In genomic region chr18:12327510-12328178, GRCh38 we compare ENCODE assay signal across 8 cellular contexts. TPM values are rescaled to one million over a fixed set of nuclear protein-coding genes. Genes with fewer than 3 reads are reported as not detected.
DNase-seq lines count a peak whose midpoint lies in the region; ATAC-seq and TF ChIP-seq lines count a peak whose summit lies in the region.

No MANE protein-coding gene starts in this region.

- no peak overlapping the region for H2BK5ac ChIP-seq in mesendoderm (ENCODE audit: low read length)

- peaks cover 12% of the 10 kb centered on the region for H3K4me1 Mint-ChIP-seq in activated CD4-positive, alpha-beta T cell treated with anti-CD3 and anti-CD28 coated beads, Interleukin-2, amount 10 ng/mL, durations not matched to agents 7 days and 5 days

- H2AK5ac ChIP-seq in mesendoderm (ENCODE audit: low read length) = no peak overlapping the region

- no CpG with 5 or more reads among the region's 11 CpGs for WGBS in mesendoderm (ENCODE audit: extremely low coverage, insufficient coverage, low lambda C conversion rate)

- peaks cover 2% of the 10 kb centered on the region for H3K79me1 ChIP-seq in mesendoderm (ENCODE audit: low read length)

- H3K27me3 Mint-ChIP-seq in activated CD4-positive, alpha-beta T cell treated with anti-CD3 and anti-CD28 coated beads, Interleukin-2, amount 10 ng/mL, durations not matched to agents 7 days and 5 days = no peaks in the 10 kb centered on the region

- no peak for ATAC-seq in GM18505 (IDR thresholded peaks at IDR 0.05; ENCODE audit: unreplicated experiment)

- no peak overlapping the region for H4K8ac ChIP-seq in mesendoderm (ENCODE audit: low read depth, low read length)

- H3K4ac ChIP-seq in mesendoderm (ENCODE audit: low read depth, low read length) = no peak overlapping the region

- H2BK120ac ChIP-seq in mesendoderm (ENCODE audit: low read depth, low read length) = no peak overlapping the region

- H3K27ac ChIP-seq in mesendoderm (ENCODE audit: low read depth, low read length) = no peak overlapping the region

- H3K9me3 Mint-ChIP-seq in activated CD4-positive, alpha-beta T cell treated with anti-CD3 and anti-CD28 coated beads, Interleukin-2, amount 10 ng/mL, durations not matched to agents 7 days and 5 days = no peaks in the 10 kb centered on the region

- POLR2A ChIA-PET in activated CD4-positive, alpha-beta T cell treated with anti-CD3 and anti-CD28 coated beads, Interleukin-2, amount 10 ng/mL, durations not matched to agents 7 days and 5 days (lab: Charles Lee) = no interaction called here

- H3K18ac ChIP-seq in mesendoderm (ENCODE audit: low read length) = no peak overlapping the region

- no peak for TF ChIP-seq POLR2A in GM18505 (IDR thresholded peaks at IDR 0.05; ENCODE audit: borderline replicate concordance, extremely low read depth, insufficient read depth, insufficient read length)

- H3K4me3 ChIP-seq in mesendoderm (ENCODE audit: low read length) = no peak overlapping the region

- no peaks in the 10 kb centered on the region for H3K79me2 ChIP-seq in mesendoderm (ENCODE audit: control insufficient read depth, insufficient read depth, low read length)

- no peak overlapping the region for H3K56ac ChIP-seq in mesendoderm (ENCODE audit: low read length)

- peak overlapping the region; percentile 31 for H3K27ac Mint-ChIP-seq in activated CD4-positive, alpha-beta T cell treated with anti-CD3 and anti-CD28 coated beads, Interleukin-2, amount 10 ng/mL, durations not matched to agents 7 days and 5 days

- peaks cover 12% of the 10 kb centered on the region for H3K36me3 ChIP-seq in mesendoderm (ENCODE audit: control insufficient read depth, insufficient read depth, low read length)

- no peaks in the 10 kb centered on the region for H3K4me1 ChIP-seq in mesendoderm (ENCODE audit: control insufficient read depth, low read depth, low read length)

- no peak overlapping the region for H3K4me2 ChIP-seq in mesendoderm (ENCODE audit: low read length)

- H3K4me3 Mint-ChIP-seq in activated CD4-positive, alpha-beta T cell treated with anti-CD3 and anti-CD28 coated beads, Interleukin-2, amount 10 ng/mL, durations not matched to agents 7 days and 5 days = no peak overlapping the region

- H3K36me3 Mint-ChIP-seq in activated CD4-positive, alpha-beta T cell treated with anti-CD3 and anti-CD28 coated beads, Interleukin-2, amount 10 ng/mL, durations not matched to agents 7 days and 5 days (ENCODE audit: low read depth) = peaks cover 24% of the 10 kb centered on the region

- no peak overlapping the region for H4K5ac ChIP-seq in mesendoderm (ENCODE audit: low read length)

- H2BK15ac ChIP-seq in mesendoderm (replicated peaks; ENCODE audit: low read depth) = no peak overlapping the region

- H3K23ac ChIP-seq in mesendoderm (ENCODE audit: low read length) = no peak overlapping the region

- in situ Hi-C loops in G401 (cut with HindIII; ENCODE audit: low sequenced_read_pairs) = no loop called here

- H3K9ac ChIP-seq in mesendoderm (ENCODE audit: low read length) = no peak overlapping the region

- DNase-seq in G401 (ENCODE audit: low spot score) (peak; percentile 55), HCEC 1CT (peak; percentile 85), NCI-H524 (lab: John Stamatoyannopoulos, UW) (peak; percentile 29 to 64), mesendoderm (peak; percentile 93)
- DNase-seq in activated CD4-positive, alpha-beta T cell treated with anti-CD3 and anti-CD28 coated beads, Interleukin-2, amount 10 ng/mL, durations not matched to agents 7 days and 5 days = peak; percentile 80
- DNase-seq in effector CD8-positive, alpha-beta T cell (lab: John Stamatoyannopoulos, UW) = peak; percentile 40
- DNase-seq in stimulated activated CD8-positive, alpha-beta memory T cell treated with anti-CD3 and anti-CD28 coated beads, Interleukin-4, amount 100 ng/mL, for 4 hours (ENCODE audit: low read depth in 2 of 2, low spot score in 1 of 2) = peak; percentile 45 to 52

- CTCF ChIA-PET in activated CD4-positive, alpha-beta T cell treated with anti-CD3 and anti-CD28 coated beads, Interleukin-2, amount 10 ng/mL, durations not matched to agents 7 days and 5 days (lab: Charles Lee) = interaction anchor here (0.5 to 1.9 kb wide), 23 partner anchors 9 to 391 kb away, joined by 3 to 14 read pairs (median 3); partner anchors contain the start of gene AFG3L2

- no peaks in the 10 kb centered on the region for H3K27me3 ChIP-seq in mesendoderm (ENCODE audit: insufficient read depth, low read length, poor library complexity)

RNA-seq across cellular contexts. Expression of gene TUBB6, which starts 19.6 kb away (rescaled TPM):
- total RNA-seq in G401 (2014; rRNA removed; shearing (Covaris generic)) = 734 and 738 TPM in 2 replicates
- 1 to 10 TPM in 1 of 2 experiments, under 1 TPM in 1; 0.69 to 1.2 TPM for total RNA-seq in activated CD4-positive, alpha-beta T cell treated with anti-CD3 and anti-CD28 coated beads, Interleukin-2, amount 10 ng/mL, durations not matched to agents 7 days and 5 days
- polyA plus RNA-seq in mesendoderm (2013, experiment 1 of 2) = 142 TPM
- polyA plus RNA-seq in mesendoderm (2013, experiment 2 of 2) = 147 TPM

RNA-seq across cellular contexts. Expression of gene AFG3L2, which starts 49.4 kb away (rescaled TPM):
- total RNA-seq in G401 (2014; rRNA removed; shearing (Covaris generic)) = 84.5 and 107 TPM in 2 replicates
- total RNA-seq in activated CD4-positive, alpha-beta T cell treated with anti-CD3 and anti-CD28 coated beads, Interleukin-2, amount 10 ng/mL, durations not matched to agents 7 days and 5 days = 10 to 100 TPM; 35.7 to 36.4 TPM
- polyA plus RNA-seq in mesendoderm (2013, experiment 1 of 2) = 52.6 TPM
- polyA plus RNA-seq in mesendoderm (2013, experiment 2 of 2) = 52.4 TPM

Comparison
In these comparisons a context has a peak if more than half of its experiments do, and no peak if none do; other contexts are left out.
1. DNase-seq: peak in every context shown above with its lines; median percentile 93 in mesendoderm; 85 in HCEC 1CT; 80 in activated CD4-positive, alpha-beta T cell treated with anti-CD3 and anti-CD28 coated beads, Interleukin-2, amount 10 ng/mL, durations not matched to agents 7 days and 5 days; 55 in G401; 48 in stimulated activated CD8-positive, alpha-beta memory T cell treated with anti-CD3 and anti-CD28 coated beads, Interleukin-4, amount 100 ng/mL, for 4 hours; 46 in NCI-H524; 40 in effector CD8-positive, alpha-beta T cell.
2. RNA of gene TUBB6, which starts 19.6 kb away (total RNA-seq): 734 to 738 TPM in G401; 0.69 to 1.2 TPM in activated CD4-positive, alpha-beta T cell treated with anti-CD3 and anti-CD28 coated beads, Interleukin-2, amount 10 ng/mL, durations not matched to agents 7 days and 5 days; every median in the first group is over 100 times any median in the second.